Comparison of ENCODE assay signal across 8 cellular contexts in genomic region chr7:156639426-156640256, GRCh38. TPM values are rescaled to one million over a fixed set of nuclear protein-coding genes. Genes with fewer than 3 reads are reported as not detected.
DNase-seq lines count a peak whose midpoint lies in the region; ATAC-seq, FAIRE-seq and TF ChIP-seq lines count a peak whose summit lies in the region.

No MANE protein-coding gene starts in this region.

- no peak overlapping the region for H3K27ac ChIP-seq in kidney (ENCODE audit: low read depth in 2 of 2, low read length in 2 of 2)
- peak overlapping the region in 1 of 2 donors; percentile 20 for H3K27ac ChIP-seq in thoracic aorta

- DNase-seq in DMS114 treated with DMSO at 0.1 percent for 48 hours (lab: John Stamatoyannopoulos, UW; ENCODE audit: unreplicated experiment) (peak; percentile 14), astrocyte of the cerebellum (ENCODE audit: low read depth) (no peak), kidney (peak; percentile 78), thoracic aorta (ENCODE audit: low spot score) (no peak), NCI-H2029 treated with DMSO at 0.1 percent for 48 hours (lab: John Stamatoyannopoulos, UW) (no peak), dermis blood vessel endothelial cell (no peak)

- H3K4me3 ChIP-seq in astrocyte of the cerebellum (ENCODE audit: low read depth, low read length) (peak overlapping the region; percentile 81), kidney (ENCODE audit: low read length in 2 of 2) (peak overlapping the region; percentile 59 to 89), thoracic aorta (peak overlapping the region; percentile 78)

- H3K9ac ChIP-seq in kidney (ENCODE audit: low read length in 2 of 2), result peak overlapping the region; percentile 6 to 35

- no peak for FAIRE-seq in kidney (lab: Jason Lieb, UNC)

- intact Hi-C loops in kidney (cut with DNase I), result no loop called here

- H3K36me3 ChIP-seq in kidney (ENCODE audit: control insufficient read depth in 1 of 2, insufficient read depth in 2 of 2, low read length in 2 of 2) (no peaks in the 10 kb centered on the region), thoracic aorta (no peaks in the 10 kb centered on the region)

- no peak for TF ChIP-seq CTCF in astrocyte of the cerebellum (IDR thresholded peaks at IDR 0.05; ENCODE audit: low read depth, low read length, missing control alignments)
- no peak for TF ChIP-seq CTCF in kidney (IDR thresholded peaks at IDR 0.05; ENCODE audit: borderline replicate concordance, extremely low read depth, insufficient read depth)
- no peak for TF ChIP-seq CTCF in thoracic aorta (IDR thresholded peaks at IDR 0.05)

- no peaks in the 10 kb centered on the region for H3K27me3 ChIP-seq in thoracic aorta (replicated peaks; ENCODE audit: insufficient read depth)

- H3K9me3 ChIP-seq in kidney (ENCODE audit: control insufficient read depth in 1 of 2, low read length in 2 of 2) (peaks cover 0 to 9% of the 10 kb centered on the region in 2 donors), thoracic aorta (no peaks in the 10 kb centered on the region)

- ATAC-seq in HG03175 (IDR thresholded peaks at IDR 0.05; ENCODE audit: unreplicated experiment) (peak; percentile 41), thoracic aorta (ENCODE audit: insufficient number of reproducible peaks, low FRiP score, low read depth) (no peak), GM21576 (IDR thresholded peaks at IDR 0.05; ENCODE audit: unreplicated experiment) (no peak)

- H3K4me1 ChIP-seq in kidney (ENCODE audit: control insufficient read depth in 1 of 2, insufficient read depth in 1 of 2, low read depth in 1 of 2, low read length in 2 of 2), result peaks cover 4 to 10% of the 10 kb centered on the region in 2 donors
- H3K4me1 ChIP-seq in thoracic aorta (ENCODE audit: control insufficient read depth in 1 of 2, low read depth in 2 of 2), result peaks cover 5% of the 10 kb centered on the region in 2 donors

- in situ Hi-C loops in astrocyte of the cerebellum (cut with HindIII; ENCODE audit: low sequenced_read_pairs), result no loop called here

RNA-seq across cellular contexts. Expression of gene RNF32, which starts 0.9 kb away (rescaled TPM):
- total RNA-seq in kidney (2.7 TPM), thoracic aorta (not detected), dermis blood vessel endothelial cell (0.23 and 1.4 TPM in 2 replicates)
- polyA plus RNA-seq in kidney (ENCODE audit: insufficient read depth, low read depth, low replicate concordance), result 1.6 TPM

Comparison
In these comparisons a context has a peak if more than half of its experiments do, and no peak if none do; other contexts are left out.
1. DNase-seq: peak in DMS114 treated with DMSO at 0.1 percent for 48 hours (single experiment) and kidney (single experiment); none in astrocyte of the cerebellum (single experiment), thoracic aorta (single experiment), NCI-H2029 treated with DMSO at 0.1 percent for 48 hours (single experiment) and dermis blood vessel endothelial cell (single experiment).
2. Peak in every context shown above with its lines, with median percentiles within 50 percentile points of each other: H3K4me3 ChIP-seq.